ENCODE assay signal across 25 cellular contexts in the genomic region with DNA sequence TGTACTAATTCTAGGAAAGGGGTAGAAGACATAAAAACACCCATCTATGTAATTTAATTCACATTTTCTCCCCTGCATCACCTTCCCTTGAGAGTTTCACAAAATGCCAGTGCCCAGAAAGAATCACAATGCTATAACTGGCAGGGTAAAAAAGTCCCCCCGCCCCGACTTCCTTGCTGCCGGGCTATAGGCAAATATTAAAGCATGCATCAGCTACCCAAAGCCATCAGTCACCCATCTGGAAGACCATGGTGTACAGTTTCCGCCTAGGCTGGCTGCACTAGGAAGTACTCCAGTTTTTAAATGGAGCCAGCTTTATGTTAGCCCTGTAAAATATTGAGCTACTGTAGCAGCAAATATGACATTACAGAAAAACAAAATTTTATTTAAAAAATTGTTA.
"Had no signal": no experiment of that assay in that cellular context is flagged by ENCODE, and none has a peak within 500 bp of the region (broad histone marks: within the 10 kb centered on the region; RNA-seq: fewer than 3 reads in every experiment).

No MANE protein-coding gene starts in this region.

- H3K27ac ChIP-seq: coronary artery, esophagus squamous epithelium, lower lobe of right lung, neutrophil, parathyroid adenoma, prostate gland, right atrium auricular region, stomach, thyroid gland, vagina had no signal

- ATAC-seq: left ventricle myocardium superior; lower lobe of right lung; natural killer cell treated with Interleukin-12 subunit alpha and Interleukin-12 subunit beta and Interleukin-15 and Interleukin-18, amount 100 ng/mL, for 72 hours; sciatic nerve had no signal

- H3K27me3 ChIP-seq: esophagus squamous epithelium, neutrophil, right atrium auricular region, stomach, thyroid gland, vagina had no signal

- H3K9me3 ChIP-seq: esophagus squamous epithelium, lower lobe of right lung, neutrophil, prostate gland, right atrium auricular region, stomach, thyroid gland, vagina had no signal

- H3K27me3 Mint-ChIP-seq: natural killer cell treated with Interleukin-12 subunit alpha and Interleukin-12 subunit beta and Interleukin-15 and Interleukin-18, amount 100 ng/mL, for 72 hours had no signal

- H3K27ac Mint-ChIP-seq: natural killer cell treated with Interleukin-12 subunit alpha and Interleukin-12 subunit beta and Interleukin-15 and Interleukin-18, amount 100 ng/mL, for 72 hours had no signal

- H3K9ac ChIP-seq: parathyroid adenoma had no signal

- H3K4me1 ChIP-seq: esophagus squamous epithelium, lower lobe of right lung, parathyroid adenoma, prostate gland, stomach, vagina had no signal

- DNase-seq: dermis blood vessel endothelial cell; effector memory CD4-positive, alpha-beta T cell; esophagus squamous epithelium; foreskin melanocyte; head of caudate nucleus; left ventricle myocardium superior; lower lobe of right lung; stimulated activated CD4-positive, alpha-beta T cell treated with anti-CD3 and anti-CD28 coated beads, Interleukin-12 subunit alpha, Interleukin-12 subunit beta, amount 100 ng/mL, for 4 hours; stimulated activated CD4-positive, alpha-beta T cell treated with anti-CD3 and anti-CD28 coated beads, Interleukin-1b, Interleukin-23, amount 100 ng/mL, for 48 hours; stimulated activated CD4-positive, alpha-beta T cell treated with anti-CD3 and anti-CD28 coated beads, Interleukin-4, amount 100 ng/mL, for 1 hour; stimulated activated CD8-positive, alpha-beta memory T cell treated with anti-CD3 and anti-CD28 coated beads, Interleukin-4, amount 100 ng/mL, for 48 hours; stimulated activated naive CD4-positive, alpha-beta T cell treated with Interleukin-2 at 50 U/mL for 16 hours; stomach; thyroid gland; trophoblast cell had no signal

- H3K4me2 ChIP-seq: smooth muscle cell had no signal

- H3K9me3 Mint-ChIP-seq: natural killer cell treated with Interleukin-12 subunit alpha and Interleukin-12 subunit beta and Interleukin-15 and Interleukin-18, amount 100 ng/mL, for 72 hours; neural crest cell had no signal

- H3K36me3 ChIP-seq: prostate gland, right atrium auricular region, thyroid gland, vagina had no signal

- H3K4me3 ChIP-seq: coronary artery, esophagus squamous epithelium, lower lobe of right lung, prostate gland, right atrium auricular region, smooth muscle cell, stomach, thyroid gland, vagina had no signal

- H3K4me1 Mint-ChIP-seq: neural crest cell had no signal

- H3K4me3 Mint-ChIP-seq: natural killer cell treated with Interleukin-12 subunit alpha and Interleukin-12 subunit beta and Interleukin-15 and Interleukin-18, amount 100 ng/mL, for 72 hours; neural crest cell had no signal

- H2AFZ ChIP-seq: parathyroid adenoma had no signal

- H3K79me2 ChIP-seq: parathyroid adenoma had no signal
